ENCODE assay signal across 8 cellular contexts in genomic region chr16:22191966-22192260, GRCh38. TPM values are rescaled to one million over a fixed set of nuclear protein-coding genes. Genes with fewer than 3 reads are reported as not detected.
DNase-seq lines count a peak whose midpoint lies in the region; ATAC-seq, FAIRE-seq and TF ChIP-seq lines count a peak whose summit lies in the region.

No MANE protein-coding gene starts in this region.

- H3K4me1 ChIP-seq in PC-3 (ENCODE audit: insufficient read depth, low read length) (peaks cover 29% of the 10 kb centered on the region), K562 (replicated peaks in 1 of 2; ENCODE audit: control insufficient read depth in 2 of 2, insufficient read depth in 2 of 2, low read length in 2 of 2) (peaks cover 25 to 32% of the 10 kb centered on the region in 2 experiments; a peak in 4 of 5 replicates), testis (peaks cover 15% of the 10 kb centered on the region)

- H3K9me3 Mint-ChIP-seq in memory B cell: peaks cover 8% of the 10 kb centered on the region

- peak overlapping the region; percentile 78 for H3K4me3 Mint-ChIP-seq in memory B cell

- peak; percentile 13 for FAIRE-seq in GM12891 (lab: Jason Lieb, UNC)
- peak; percentile 56 for FAIRE-seq in K562 (lab: Jason Lieb, UNC)
- FAIRE-seq in H54 (lab: Jason Lieb, UNC): no peak

- H2AFZ ChIP-seq in PC-3 (ENCODE audit: low read length) (peak overlapping the region; percentile 84), K562 (ENCODE audit: low read depth, low read length) (peak overlapping the region; percentile 98)

- H3K27me3 Mint-ChIP-seq in memory B cell: no peaks in the 10 kb centered on the region

- H3K36me3 ChIP-seq in PC-3 (ENCODE audit: low read depth, low read length) (no peaks in the 10 kb centered on the region), K562 (ENCODE audit: control insufficient read depth, insufficient read depth, low read length) (no peaks in the 10 kb centered on the region; the same call in 2 of the 3 replicates), testis (ENCODE audit: low read depth, missing control alignments) (no peaks in the 10 kb centered on the region)

- H3K4me2 ChIP-seq in PC-3 (ENCODE audit: low read length) (peak overlapping the region; percentile 96), K562 (ENCODE audit: insufficient read depth, low read length) (peak overlapping the region; percentile 95)

- TF ChIP-seq EP300 in K562 (IDR thresholded peaks at IDR 0.05; ENCODE audit: low read length): no peak

- H3K27ac ChIP-seq in PC-3 (ENCODE audit: low read length) (peak overlapping the region; percentile 67), K562 (ENCODE audit: extremely low read depth, low read depth, low read length) (peak overlapping the region; percentile 96), testis (peak overlapping the region; percentile 96)

- intact Hi-C loops in PC-3 (cut with micrococcal nuclease): no loop called here
- intact Hi-C loops in K562 (cut with micrococcal nuclease): no loop called here
- intact Hi-C loops in testis (cut with DNase I; ENCODE audit: low total_unique reads): no loop called here

- no peaks in the 10 kb centered on the region for H3K9me2 ChIP-seq in PC-3 (replicated peaks; ENCODE audit: low read length)

- H3K9ac ChIP-seq in PC-3 (ENCODE audit: low read length) (peak overlapping the region; percentile 69), K562 (ENCODE audit: insufficient read depth in 1 of 2, low read depth in 2 of 2, low read length in 2 of 2) (peak overlapping the region; percentile 83 to 92)

- H3K79me2 ChIP-seq in PC-3 (ENCODE audit: low read length) (no peaks in the 10 kb centered on the region), K562 (ENCODE audit: control insufficient read depth, insufficient read depth, low read length) (no peaks in the 10 kb centered on the region; the same call in 2 of the 3 replicates)

- H3F3A ChIP-seq in PC-3 (ENCODE audit: low read length, unreplicated experiment): no peaks in the 10 kb centered on the region

- TF ChIP-seq POLR2A in GM12891 (IDR thresholded peaks at IDR 0.05; ENCODE audit: low read depth, low read length) (peak; percentile 38), K562 (conservative IDR thresholded peaks at IDR 0.05) (no peak), testis (IDR thresholded peaks at IDR 0.05) (no peak), H54 (IDR thresholded peaks at IDR 0.05; ENCODE audit: low read depth, low read length) (no peak)

- DNase-seq in GM12891 (ENCODE audit: insufficient read length, low spot score): no peak
- DNase-seq in PC-3: no peak
- DNase-seq in K562 (ENCODE audit: extremely low read depth in 1 of 4, low spot score in 3 of 4): peak in 1 of 4 experiments; percentile 63
- peak; percentile 42 to 51 for DNase-seq in memory B cell (ENCODE audit: low spot score in 2 of 2)
- peak; percentile 38 for DNase-seq in testis
- no peak for DNase-seq in GM19238 (ENCODE audit: insufficient read length, low spot score)
- no peak for DNase-seq in H54 (ENCODE audit: insufficient read length, low spot score)

- in situ Hi-C loops in K562 (cut with MboI): no loop called here

- POLR2A ChIA-PET in PC-3 (lab: Charles Lee; ENCODE audit: unreplicated experiment) (no interaction called here), K562 (lab: Yijun Ruan, JAX) (interaction anchor here (0.6 to 2.4 kb wide), 8 partner anchors 13 to 118 kb away, joined by 3 to 13 read pairs (median 3); partner anchors contain the start of gene POLR3E)

- H3K27me3 ChIP-seq in PC-3 (ENCODE audit: low read length): no peaks in the 10 kb centered on the region
- no peaks in the 10 kb centered on the region for H3K27me3 ChIP-seq in K562 (ENCODE audit: control insufficient read depth in 2 of 2, insufficient read depth in 2 of 2, low read length in 2 of 2)
- no peaks in the 10 kb centered on the region for H3K27me3 ChIP-seq in testis

- WGBS in K562 (ENCODE audit: insufficient coverage, low coverage, missing lambda C conversion rate): 2% methylated on average over 3 of the region's 3 CpGs
- 9% methylated on average over 3 of the region's 3 CpGs for WGBS in testis, 2 donors

- H4K20me1 ChIP-seq in PC-3 (ENCODE audit: low read length): no peaks in the 10 kb centered on the region
- no peaks in the 10 kb centered on the region for H4K20me1 ChIP-seq in K562 (replicated peaks; ENCODE audit: control insufficient read depth, insufficient read depth, low read length)

- TF ChIP-seq RAD21 in K562 (CRISPR knock-in tag; conservative IDR thresholded peaks at IDR 0.05 in 1 of 2, IDR thresholded peaks at IDR 0.05 in 1 of 2): no peak

- peaks cover 39% of the 10 kb centered on the region for H3K4me1 Mint-ChIP-seq in memory B cell

- H3K4me3 ChIP-seq in PC-3 (ENCODE audit: low read length) (peak overlapping the region; percentile 72), K562 (peak overlapping the region; percentile 57), testis (peak overlapping the region; percentile 63 to 68)

- peak overlapping the region; percentile 96 for H3K27ac Mint-ChIP-seq in memory B cell

- no peaks in the 10 kb centered on the region for H3K9me1 ChIP-seq in K562 (ENCODE audit: control insufficient read depth, insufficient read depth, low read length)

- peaks cover 7% of the 10 kb centered on the region for H3K36me3 Mint-ChIP-seq in memory B cell

- BruUV-seq in PC-3 (replicated peaks; lab: Mats Ljungman, UMichigan) (no TSS peak), K562 (replicated peaks; lab: Mats Ljungman, UMichigan) (no TSS peak)

- no peak for ATAC-seq in PC-3
- ATAC-seq in K562: no peak
- ATAC-seq in memory B cell (ENCODE audit: low read depth): no peak
- no peak for ATAC-seq in HG02571 (IDR thresholded peaks at IDR 0.05; ENCODE audit: unreplicated experiment)

- no peak for TF ChIP-seq CTCF in PC-3 (conservative IDR thresholded peaks at IDR 0.05; ENCODE audit: low read depth, low read length)
- no peak for TF ChIP-seq CTCF in K562 (IDR thresholded peaks at IDR 0.05 in 2 of 3, conservative IDR thresholded peaks at IDR 0.05 in 1 of 3; ENCODE audit: insufficient read depth in 2 of 3, low read depth in 1 of 3, low read length in 3 of 3)
- no peak for TF ChIP-seq CTCF in testis (IDR thresholded peaks at IDR 0.05)

- H3K9me3 ChIP-seq in PC-3 (ENCODE audit: low read length): no peaks in the 10 kb centered on the region
- H3K9me3 ChIP-seq in K562 (replicated peaks; ENCODE audit: control insufficient read depth, insufficient read depth, low read depth, low read length): no peaks in the 10 kb centered on the region
- no peaks in the 10 kb centered on the region for H3K9me3 ChIP-seq in testis

- CTCF ChIA-PET in PC-3 (lab: Charles Lee) (no interaction called here), K562 (lab: Yijun Ruan, JAX; ENCODE audit: low intra/inter-chr PET ratio) (no interaction called here)

TF ChIP-seq in GM12891, 5 proteins besides CTCF, POLR2A, EP300 and RAD21 (continues in another document):
- no peak for TF ChIP-seq TAF1 (IDR thresholded peaks at IDR 0.05; ENCODE audit: low read depth, low read length)
- TF ChIP-seq POU2F2 (IDR thresholded peaks at IDR 0.05; ENCODE audit: low read depth, low read length): peak; percentile 48; the same call in 1 of the 2 replicates

RNA-seq across cellular contexts. Expression of gene EEF2K, which starts 14.2 kb away (rescaled TPM):
- 8.1 TPM for polyA plus RNA-seq in GM12891 (2012; ENCODE audit: low read depth, missing spikeins)
- 9.1 and 15.0 TPM in 2 replicates for total RNA-seq in PC-3 (2014; rRNA removed)
- total RNA-seq in K562 (2011; cell fraction: chromatin; rRNA removed; ENCODE audit: low replicate concordance): 80.4 and 136 TPM in 2 replicates
- total RNA-seq in K562 (2011; cell fraction: nucleolus; rRNA removed): 75.0 and 81.5 TPM in 2 replicates
- total RNA-seq in K562 (2011; cell fraction: nucleoplasm; rRNA removed): 92.4 and 163 TPM in 2 replicates
- total RNA-seq in K562 (2014; rRNA removed): 13.1 and 14.8 TPM in 2 replicates
- 14.6 and 18.3 TPM in 2 replicates for total RNA-seq in K562 (2014; rRNA removed; fragmentation: Illumina TruSeq; extraction: Trizol)
- 12.1 and 12.9 TPM in 2 replicates for total RNA-seq in K562 (2015; rRNA removed; fragmentation: Illumina TruSeq; extraction: Trizol)
- 33.7 and 35.2 TPM in 2 replicates for total RNA-seq in K562 (2021)
- 12.2 and 13.7 TPM in 2 replicates for polyA plus RNA-seq in K562 (2011; rRNA removed)
- polyA plus RNA-seq in K562 (2011; cell fraction: cytosol; rRNA removed): 20.2 and 20.3 TPM in 2 replicates
- 32.2 and 38.1 TPM in 2 replicates for polyA plus RNA-seq in K562 (2011; cell fraction: nucleus; rRNA removed)
- polyA plus RNA-seq in K562 (2012): 10.6 and 18.8 TPM in 2 replicates
- 23.0 and 26.3 TPM in 2 replicates for polyA plus RNA-seq in K562 (2014; fragmentation: Illumina TruSeq; extraction: Trizol)
- polyA plus RNA-seq in K562 (2014; fragmentation: Nextera tagmentation; extraction: Ambion mirVana): 1 to 10 TPM; 3.0 to 3.4 TPM
- polyA plus RNA-seq in K562 (2014; rRNA removed): 11.3 and 15.3 TPM in 2 replicates
- polyA minus RNA-seq in K562 (2011; rRNA and poly(A)+ RNA removed): 29.6 and 31.7 TPM in 2 replicates
- polyA minus RNA-seq in K562 (2011; cell fraction: cytosol; rRNA and poly(A)+ RNA removed): 28.4 and 40.3 TPM in 2 replicates
- polyA minus RNA-seq in K562 (2011; cell fraction: nucleus; rRNA and poly(A)+ RNA removed): 12.3 and 15.8 TPM in 2 replicates
- total RNA-seq in testis: 10 to 100 TPM; 10.2 to 11.1 TPM
- 6.6 TPM for polyA plus RNA-seq in testis (ENCODE audit: insufficient read depth, low read depth, low replicate concordance)

RNA-seq across cellular contexts. Expression of gene SDR42E2, which starts 29.6 kb away (rescaled TPM):
- polyA plus RNA-seq in GM12891 (2012; ENCODE audit: low read depth, missing spikeins): 0.05 TPM
- total RNA-seq in PC-3 (2014; rRNA removed) (not detected in 2 replicates), K562 (2014; rRNA removed) (not detected in 2 replicates), K562 (2014; rRNA removed; fragmentation: Illumina TruSeq; extraction: Trizol) (not detected in 2 replicates), K562 (2015; rRNA removed; fragmentation: Illumina TruSeq; extraction: Trizol) (0.07 TPM in 1 of 2 replicates, not detected in the other), K562 (2021) (not detected in 2 replicates), testis (under 1 TPM; 0.31 TPM)
- total RNA-seq in K562 (2011; cell fraction: chromatin; rRNA removed; ENCODE audit: low replicate concordance): 0.28 TPM in 1 of 2 replicates, not detected in the other
- total RNA-seq in K562 (2011; cell fraction: nucleolus; rRNA removed): 0.13 TPM in 1 of 2 replicates, not detected in the other
- total RNA-seq in K562 (2011; cell fraction: nucleoplasm; rRNA removed): 0.22 and 0.53 TPM in 2 replicates
- polyA plus RNA-seq in K562 (2011; rRNA removed) (0.03 and 0.08 TPM in 2 replicates), K562 (2014; fragmentation: Illumina TruSeq; extraction: Trizol) (0.04 TPM in 1 of 2 replicates, not detected in the other), K562 (2014; fragmentation: Nextera tagmentation; extraction: Ambion mirVana) (under 1 TPM; 0.04 to 0.06 TPM), K562 (2014; rRNA removed) (not detected in 2 replicates), testis (ENCODE audit: insufficient read depth, low read depth, low replicate concordance) (1.4 TPM)
- 0.03 TPM in 1 of 2 replicates, not detected in the other for polyA plus RNA-seq in K562 (2011; cell fraction: cytosol; rRNA removed)
- polyA plus RNA-seq in K562 (2011; cell fraction: nucleus; rRNA removed): 0.06 and 0.09 TPM in 2 replicates
- polyA plus RNA-seq in K562 (2012): 0.04 and 0.07 TPM in 2 replicates
- not detected in 2 replicates for polyA minus RNA-seq in K562 (2011; rRNA and poly(A)+ RNA removed)
- not detected in 2 replicates for polyA minus RNA-seq in K562 (2011; cell fraction: cytosol; rRNA and poly(A)+ RNA removed)
- polyA minus RNA-seq in K562 (2011; cell fraction: nucleus; rRNA and poly(A)+ RNA removed): 0.22 and 0.27 TPM in 2 replicates

Comparison
In these comparisons a context has a peak if more than half of its experiments do, and no peak if none do; other contexts are left out.
1. DNase-seq: peak in memory B cell (2 of 2) and testis (single experiment); none in GM12891 (single experiment), PC-3 (single experiment), GM19238 (single experiment) and H54 (single experiment).
2. Peak in every context shown above with its lines, with median percentiles within 50 percentile points of each other: H3K27ac ChIP-seq and H3K4me3 ChIP-seq.